ENCODE assay signal across 9 cellular contexts in the genomic region with DNA sequence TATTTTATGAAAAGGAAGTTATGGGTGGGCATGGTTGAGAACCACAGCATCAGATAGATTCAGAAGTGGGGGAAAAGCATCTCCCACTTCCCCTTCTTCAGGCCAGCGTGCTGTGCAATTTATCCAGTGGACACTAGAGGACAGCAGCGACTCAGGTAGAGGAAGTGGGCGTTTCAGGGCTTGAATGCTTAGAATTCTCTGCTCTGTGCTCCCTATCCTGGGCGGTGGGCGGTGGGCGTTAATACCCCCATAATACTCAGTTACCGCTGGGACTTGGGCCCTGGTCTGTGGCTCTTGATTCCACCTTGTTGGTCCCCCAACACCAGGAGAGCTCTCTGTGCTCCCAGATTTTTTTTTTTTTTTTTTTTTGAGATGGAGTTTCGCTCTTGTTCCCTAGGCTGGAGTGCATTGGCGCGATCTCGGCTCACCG. TPM values are rescaled to one million over a fixed set of nuclear protein-coding genes. Genes with fewer than 3 reads are reported as not detected.
DNase-seq lines count a peak whose midpoint lies in the region; ATAC-seq and TF ChIP-seq lines count a peak whose summit lies in the region.
"Had no signal": no experiment of that assay in that cellular context is flagged by ENCODE, and none has a peak within 500 bp of the region (broad histone marks: within the 10 kb centered on the region; RNA-seq: fewer than 3 reads in every experiment).

No MANE protein-coding gene starts in this region.

- no peaks in the 10 kb centered on the region for H3K27me3 ChIP-seq in CD4-positive, alpha-beta T cell (ENCODE audit: control insufficient read depth, insufficient read depth, low read length)

- no peaks in the 10 kb centered on the region for H3K4me1 Mint-ChIP-seq in CD4-positive, alpha-beta T cell (ENCODE audit: low read depth)
- peaks cover 28% of the 10 kb centered on the region for H3K4me1 Mint-ChIP-seq in progenitor cell of endocrine pancreas (ENCODE audit: low read depth)

- POLR2A ChIA-PET in CD4-positive, alpha-beta T cell (lab: Charles Lee) = no interaction called here
- POLR2A ChIA-PET in HEK293T (lab: Yijun Ruan, JAX) = no interaction called here

- H3K27ac Mint-ChIP-seq in CD4-positive, alpha-beta T cell = no peak overlapping the region
- no peak overlapping the region for H3K27ac Mint-ChIP-seq in progenitor cell of endocrine pancreas

- no peaks in the 10 kb centered on the region for H3K36me3 Mint-ChIP-seq in CD4-positive, alpha-beta T cell (ENCODE audit: low read depth)
- H3K36me3 Mint-ChIP-seq in progenitor cell of endocrine pancreas (ENCODE audit: insufficient read depth) = no peaks in the 10 kb centered on the region

- no peak overlapping the region for H3K27ac ChIP-seq in CD4-positive, alpha-beta T cell (ENCODE audit: low read depth, low read length)

- intact Hi-C loops in CD4-positive, alpha-beta T cell (cut with DNase I, micrococcal nuclease) = loop anchor here in 1 of 2 experiments (10.0 kb wide), 1 partner anchor 538 kb away; a partner anchor contains a TSS

- H3K4me3 Mint-ChIP-seq in CD4-positive, alpha-beta T cell = no peak overlapping the region
- H3K4me3 Mint-ChIP-seq in progenitor cell of endocrine pancreas (ENCODE audit: low read depth) = no peak overlapping the region

- ATAC-seq in CD4-positive, alpha-beta T cell (ENCODE audit: poor library complexity) = peak; percentile 85
- ATAC-seq in HG02623 (IDR thresholded peaks at IDR 0.05; ENCODE audit: unreplicated experiment) (no peak), GM18517 (IDR thresholded peaks at IDR 0.05; ENCODE audit: unreplicated experiment) (no peak)

- peak in 9 of 10 experiments; percentile 9 to 31 (median 19) for DNase-seq in CD4-positive, alpha-beta T cell
- peak; percentile 39 for DNase-seq in HEK293T (ENCODE audit: extremely low spot score)
- peak; percentile 49 for DNase-seq in NOMO-1 treated with dmso at 0.1 percent for 144 hours (lab: John Stamatoyannopoulos, UW; ENCODE audit: unreplicated experiment)
- DNase-seq in activated T-cell treated with anti-CD3 and anti-CD28 coated beads, Interleukin-2, amount 50 U/mL, for 1 hour = peak; percentile 45
- peak; percentile 9 for DNase-seq in fibroblast of the conjunctiva (ENCODE audit: low read depth)
- peak; percentile 46 for DNase-seq in progenitor cell of endocrine pancreas (ENCODE audit: low spot score, unreplicated experiment)

- no peaks in the 10 kb centered on the region for H3K9me3 ChIP-seq in CD4-positive, alpha-beta T cell (ENCODE audit: control insufficient read depth, low read length)

- no peaks in the 10 kb centered on the region for H3K27me3 Mint-ChIP-seq in CD4-positive, alpha-beta T cell
- no peaks in the 10 kb centered on the region for H3K27me3 Mint-ChIP-seq in progenitor cell of endocrine pancreas

- TF ChIP-seq CTCF in CD4-positive, alpha-beta T cell (IDR thresholded peaks at IDR 0.05) = peak; percentile 68
- TF ChIP-seq CTCF in progenitor cell of endocrine pancreas (IDR thresholded peaks at IDR 0.05; ENCODE audit: unreplicated experiment) = peak; percentile 84

- H3K9me3 Mint-ChIP-seq in CD4-positive, alpha-beta T cell = no peaks in the 10 kb centered on the region
- no peaks in the 10 kb centered on the region for H3K9me3 Mint-ChIP-seq in progenitor cell of endocrine pancreas (ENCODE audit: low read depth)

- CTCF ChIA-PET in CD4-positive, alpha-beta T cell (lab: Charles Lee) = no interaction called here
- CTCF ChIA-PET in HEK293T (lab: Yijun Ruan, JAX) = interaction anchor here (0.6 to 1.0 kb wide), 6 partner anchors 17 to 864 kb away, joined by 3 to 8 read pairs (median 4); a partner anchor contains a TSS

TF ChIP-seq in HEK293T, 16 proteins besides CTCF, POLR2A, EP300 and RAD21:
- no peak for TF ChIP-seq TARDBP (IDR thresholded peaks at IDR 0.05)
- peak; percentile 80 for TF ChIP-seq ZNF384 (IDR thresholded peaks at IDR 0.05)
- no peak for TF ChIP-seq BHLHE40 (IDR thresholded peaks at IDR 0.05; ENCODE audit: borderline replicate concordance)

RNA-seq across cellular contexts. Expression of a gene that starts 3.7 kb away (rescaled TPM):
- not detected for total RNA-seq in CD4-positive, alpha-beta T cell
- not detected in 2 replicates for total RNA-seq in progenitor cell of endocrine pancreas
- total RNA-seq: skeletal muscle tissue had no signal

RNA-seq across cellular contexts. Expression of a gene that starts 16.6 kb away (rescaled TPM):
- total RNA-seq in CD4-positive, alpha-beta T cell = not detected
- total RNA-seq in progenitor cell of endocrine pancreas = 4.2 and 4.8 TPM in 2 replicates
- total RNA-seq: skeletal muscle tissue had no signal

RNA-seq across cellular contexts. Expression of a gene that starts 34.1 kb away (rescaled TPM):
- not detected for total RNA-seq in CD4-positive, alpha-beta T cell
- total RNA-seq in progenitor cell of endocrine pancreas = not detected in 2 replicates
- total RNA-seq: skeletal muscle tissue had no signal

RNA-seq across cellular contexts. Expression of a gene that starts 39.4 kb away (rescaled TPM):
- total RNA-seq in CD4-positive, alpha-beta T cell = not detected
- not detected in 2 replicates for total RNA-seq in progenitor cell of endocrine pancreas

RNA-seq across cellular contexts. Expression of a gene that starts 54.2 kb away (rescaled TPM):
- total RNA-seq in CD4-positive, alpha-beta T cell = not detected
- 0.29 TPM in 1 of 2 replicates, not detected in the other for total RNA-seq in progenitor cell of endocrine pancreas
- total RNA-seq: skeletal muscle tissue had no signal
